In the genomic region with DNA sequence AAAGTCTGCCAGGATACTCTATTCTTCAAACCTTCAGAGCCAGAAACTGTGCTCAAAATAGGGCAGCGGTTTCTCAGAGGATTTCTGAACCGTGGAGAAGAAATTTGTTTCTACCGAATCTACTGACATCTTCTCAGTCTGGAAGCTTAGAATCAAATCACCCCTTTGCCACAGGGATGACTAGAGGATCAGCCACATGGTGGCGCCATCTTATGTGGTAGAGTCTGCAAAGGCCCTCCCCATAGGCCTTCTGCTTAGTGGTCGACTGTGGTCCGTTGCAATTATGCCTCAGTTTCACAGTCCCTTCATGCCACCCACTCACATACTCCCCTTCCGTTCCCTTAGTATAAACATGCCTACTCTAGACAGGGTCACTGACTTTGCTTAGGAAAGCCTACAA, we compare ENCODE assay signal across 23 cellular contexts.
A peak's percentile ranks its signal among the peaks of the same experiment; 100 is the strongest.
DNase-seq lines count a peak whose midpoint lies in the region; ATAC-seq and TF ChIP-seq lines count a peak whose summit lies in the region.
"Had no signal": no experiment of that assay in that cellular context is flagged by ENCODE, and none has a peak within 500 bp of the region (broad histone marks: within the 10 kb centered on the region; RNA-seq: fewer than 3 reads in every experiment).

No MANE protein-coding gene starts in this region.

- BruUV-seq in Caco-2 (replicated peaks; lab: Mats Ljungman, UMichigan): no TSS peak

- no peak overlapping the region for H3K27ac ChIP-seq in 22Rv1
- H3K27ac ChIP-seq: epithelial cell of prostate, foreskin keratinocyte, left ventricle myocardium inferior, SJCRH30 had no signal

- intact Hi-C loops in Caco-2 (cut with micrococcal nuclease; ENCODE audit: unreplicated experiment): no loop called here

- H3K27ac Mint-ChIP-seq in Caco-2 (ENCODE audit: unreplicated experiment): no peak overlapping the region
- H3K27ac Mint-ChIP-seq: CD4-positive, CD25-positive, alpha-beta regulatory T cell; HFFc6; natural killer cell; T-helper 1 cell treated with Interleukin-12 subunit alpha and Interleukin-12 subunit beta and Interleukin-4 antibody, amounts not matched to agents 30 μg/mL and 1 μg/mL, for 36 hours had no signal

- TF ChIP-seq CTCF in 22Rv1 (IDR thresholded peaks at IDR 0.05) (peak; percentile 16; the same call in 1 of the 2 replicates), Caco-2 (IDR thresholded peaks at IDR 0.05; ENCODE audit: insufficient read depth in 1 of 2, low read depth in 1 of 2, low read length in 1 of 2, severe bottlenecking in 1 of 2, unreplicated experiment in 1 of 2) (no peak)

- H3K4me1 Mint-ChIP-seq in Caco-2 (ENCODE audit: low read depth, unreplicated experiment): no peaks in the 10 kb centered on the region
- H3K4me1 Mint-ChIP-seq: CD4-positive, CD25-positive, alpha-beta regulatory T cell; natural killer cell had no signal

- no peaks in the 10 kb centered on the region for H3K36me3 Mint-ChIP-seq in Caco-2 (ENCODE audit: insufficient read depth, unreplicated experiment)
- H3K36me3 Mint-ChIP-seq: CD4-positive, CD25-positive, alpha-beta regulatory T cell; natural killer cell had no signal

- H3K9me3 ChIP-seq in Caco-2: no peaks in the 10 kb centered on the region
- H3K9me3 ChIP-seq: left ventricle myocardium inferior, MG63, SJCRH30 had no signal

- CTCF ChIA-PET in Caco-2 (lab: Charles Lee): no interaction called here

- H3K36me3 ChIP-seq in H7 (replicated peaks; ENCODE audit: control insufficient read depth, insufficient read depth, low read length): no peaks in the 10 kb centered on the region
- no peaks in the 10 kb centered on the region for H3K36me3 ChIP-seq in Caco-2 (ENCODE audit: control insufficient read depth, insufficient read depth, low read length)
- H3K36me3 ChIP-seq: left ventricle myocardium inferior, MG63, SJCRH30 had no signal

- POLR2A ChIA-PET in Caco-2 (lab: Charles Lee): no interaction called here

- H3K27me3 ChIP-seq in H7 (ENCODE audit: control insufficient read depth, insufficient read depth, low read length) (no peaks in the 10 kb centered on the region), Caco-2 (replicated peaks; ENCODE audit: control insufficient read depth, insufficient read depth, low read length) (no peaks in the 10 kb centered on the region)
- H3K27me3 ChIP-seq: foreskin keratinocyte, MG63, SJCRH30 had no signal

- peak; percentile 2 for DNase-seq in H7
- DNase-seq in OCI-M1 (lab: John Stamatoyannopoulos, UW): peak; percentile 23
- DNase-seq in islet precursor cell: peak; percentile 57
- no peak for DNase-seq in Caco-2
- DNase-seq in T-helper 1 cell: no peak
- DNase-seq: activated CD8-positive, alpha-beta memory T cell treated with anti-CD3 and anti-CD28 coated beads for 24 hours; activated naive CD4-positive, alpha-beta T cell; activated T-cell treated with anti-CD3 and anti-CD28 coated beads, Interleukin-2, amount 50 U/mL, for 48 hours; CD4-positive, CD25-positive, alpha-beta regulatory T cell; foreskin keratinocyte; HFFc6; left ventricle myocardium inferior; MG63; midbrain; natural killer cell; NCI-H1436; NCI-H2171; NCI-H526 had no signal

- H3K4me3 ChIP-seq in H7 (ENCODE audit: insufficient read depth, low read depth, low read length) (no peak overlapping the region), Caco-2 (ENCODE audit: low read depth, low read length) (no peak overlapping the region)
- H3K4me3 ChIP-seq: left ventricle myocardium inferior, MG63, SJCRH30 had no signal

- H3K27me3 Mint-ChIP-seq in Caco-2 (ENCODE audit: insufficient read depth, unreplicated experiment): no peaks in the 10 kb centered on the region
- H3K27me3 Mint-ChIP-seq: CD4-positive, CD25-positive, alpha-beta regulatory T cell had no signal

- H3K4me1 ChIP-seq in Caco-2: no peaks in the 10 kb centered on the region
- H3K4me1 ChIP-seq: foreskin keratinocyte, left ventricle myocardium inferior, SJCRH30 had no signal

- ATAC-seq in HG03469 (IDR thresholded peaks at IDR 0.05; ENCODE audit: unreplicated experiment): no peak
- ATAC-seq: foreskin keratinocyte, natural killer cell had no signal

- H3K9me3 Mint-ChIP-seq in Caco-2 (ENCODE audit: unreplicated experiment): no peaks in the 10 kb centered on the region
- H3K9me3 Mint-ChIP-seq: T-helper 1 cell treated with Interleukin-12 subunit alpha and Interleukin-12 subunit beta and Interleukin-4 antibody, amounts not matched to agents 30 μg/mL and 1 μg/mL, for 36 hours had no signal

- no peak overlapping the region for H3K4me3 Mint-ChIP-seq in Caco-2 (ENCODE audit: unreplicated experiment)
- H3K4me3 Mint-ChIP-seq: CD4-positive, CD25-positive, alpha-beta regulatory T cell; HFFc6; natural killer cell; T-helper 1 cell treated with Interleukin-12 subunit alpha and Interleukin-12 subunit beta and Interleukin-4 antibody, amounts not matched to agents 30 μg/mL and 1 μg/mL, for 36 hours had no signal

Comparison
In these comparisons a context has a peak if more than half of its experiments do, and no peak if none do; other contexts are left out.
1. DNase-seq: peak in H7 (single experiment), OCI-M1 (single experiment) and islet precursor cell (single experiment); none in Caco-2 (0 of 2) and T-helper 1 cell (0 of 5).